ENCODE assay signal across 1 cellular context in the genomic region with DNA sequence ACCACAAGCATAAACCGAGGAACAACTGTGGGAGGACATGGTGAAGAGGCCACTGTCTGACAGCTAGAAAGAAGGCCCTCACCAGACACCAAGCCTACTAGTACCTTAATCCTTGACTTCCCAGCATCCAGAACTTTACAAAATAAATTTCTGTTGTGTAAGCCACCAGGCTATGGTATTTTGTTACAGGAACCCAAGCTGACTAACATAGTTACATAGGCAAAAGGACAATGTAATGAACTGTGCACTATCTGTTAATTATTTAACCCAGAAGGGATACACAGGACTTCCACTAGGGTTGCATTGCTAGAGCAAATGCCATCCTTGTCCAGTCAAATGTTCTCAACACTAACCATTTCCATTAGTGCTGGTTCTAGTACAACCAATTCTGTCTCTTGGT.
TF ChIP-seq lines count a peak whose summit lies in the region.

No MANE protein-coding gene starts in this region.

TF ChIP-seq in HepG2, 621 proteins besides CTCF, POLR2A, EP300 and RAD21 (continued from another document and continues in another):
- TF ChIP-seq, protein P1, sequence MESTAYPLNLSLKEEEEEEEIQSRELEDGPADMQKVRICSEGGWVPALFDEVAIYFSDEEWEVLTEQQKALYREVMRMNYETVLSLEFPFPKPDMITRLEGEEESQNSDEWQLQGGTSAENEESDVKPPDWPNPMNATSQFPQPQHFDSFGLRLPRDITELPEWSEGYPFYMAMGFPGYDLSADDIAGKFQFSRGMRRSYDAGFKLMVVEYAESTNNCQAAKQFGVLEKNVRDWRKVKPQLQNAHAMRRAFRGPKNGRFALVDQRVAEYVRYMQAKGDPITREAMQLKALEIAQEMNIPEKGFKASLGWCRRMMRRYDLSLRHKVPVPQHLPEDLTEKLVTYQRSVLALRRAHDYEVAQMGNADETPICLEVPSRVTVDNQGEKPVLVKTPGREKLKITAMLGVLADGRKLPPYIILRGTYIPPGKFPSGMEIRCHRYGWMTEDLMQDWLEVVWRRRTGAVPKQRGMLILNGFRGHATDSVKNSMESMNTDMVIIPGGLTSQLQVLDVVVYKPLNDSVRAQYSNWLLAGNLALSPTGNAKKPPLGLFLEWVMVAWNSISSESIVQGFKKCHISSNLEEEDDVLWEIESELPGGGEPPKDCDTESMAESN (CRISPR knock-in tag; conservative IDR thresholded peaks at IDR 0.05), result 0 out of 2 replicates have a peak, but pooled peaks have one; percentile 44
- no peak for TF ChIP-seq SATB2 (CRISPR knock-in tag; IDR thresholded peaks at IDR 0.05)
- TF ChIP-seq ZBTB38 (CRISPR knock-in tag; IDR thresholded peaks at IDR 0.05), result no peak; the same call in 1 of the 2 replicates
- peak; percentile 67 for TF ChIP-seq ZNF792 (CRISPR knock-in tag; IDR thresholded peaks at IDR 0.05)
- TF ChIP-seq POGZ (CRISPR knock-in tag; IDR thresholded peaks at IDR 0.05), result peak; percentile 85
- peak; percentile 77 for TF ChIP-seq TEAD3 (CRISPR knock-in tag; optimal IDR thresholded peaks at IDR 0.05; ENCODE audit: borderline replicate concordance)
- peak; percentile 61; the same call in 1 of the 2 replicates for TF ChIP-seq CEBPG (CRISPR knock-in tag; IDR thresholded peaks at IDR 0.05)
- TF ChIP-seq TBX3 (IDR thresholded peaks at IDR 0.05; ENCODE audit: borderline replicate concordance), result 0 out of 2 replicates have a peak, but pooled peaks have one; percentile 25
- no peak for TF ChIP-seq RBM22 (optimal IDR thresholded peaks at IDR 0.05; ENCODE audit: low read length)
- TF ChIP-seq FOXO1 (CRISPR knock-in tag; IDR thresholded peaks at IDR 0.05), result 0 out of 2 replicates have a peak, but pooled peaks have one; percentile 32
- TF ChIP-seq IRX3 (CRISPR knock-in tag; IDR thresholded peaks at IDR 0.05; ENCODE audit: borderline replicate concordance, low read depth), result no peak
- TF ChIP-seq, protein P2, sequence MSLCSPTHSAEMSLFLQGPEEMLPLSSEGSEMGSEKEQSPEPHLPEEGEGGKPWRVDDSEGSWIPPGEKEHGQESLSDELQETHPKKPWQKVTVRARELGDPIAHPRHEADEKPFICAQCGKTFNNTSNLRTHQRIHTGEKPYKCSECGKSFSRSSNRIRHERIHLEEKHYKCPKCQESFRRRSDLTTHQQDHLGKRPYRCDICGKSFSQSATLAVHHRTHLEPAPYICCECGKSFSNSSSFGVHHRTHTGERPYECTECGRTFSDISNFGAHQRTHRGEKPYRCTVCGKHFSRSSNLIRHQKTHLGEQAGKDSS (CRISPR knock-in tag; IDR thresholded peaks at IDR 0.05; ENCODE audit: borderline replicate concordance, low read depth), result 0 out of 2 replicates have a peak, but pooled peaks have one; percentile 26
- TF ChIP-seq, protein P3, sequence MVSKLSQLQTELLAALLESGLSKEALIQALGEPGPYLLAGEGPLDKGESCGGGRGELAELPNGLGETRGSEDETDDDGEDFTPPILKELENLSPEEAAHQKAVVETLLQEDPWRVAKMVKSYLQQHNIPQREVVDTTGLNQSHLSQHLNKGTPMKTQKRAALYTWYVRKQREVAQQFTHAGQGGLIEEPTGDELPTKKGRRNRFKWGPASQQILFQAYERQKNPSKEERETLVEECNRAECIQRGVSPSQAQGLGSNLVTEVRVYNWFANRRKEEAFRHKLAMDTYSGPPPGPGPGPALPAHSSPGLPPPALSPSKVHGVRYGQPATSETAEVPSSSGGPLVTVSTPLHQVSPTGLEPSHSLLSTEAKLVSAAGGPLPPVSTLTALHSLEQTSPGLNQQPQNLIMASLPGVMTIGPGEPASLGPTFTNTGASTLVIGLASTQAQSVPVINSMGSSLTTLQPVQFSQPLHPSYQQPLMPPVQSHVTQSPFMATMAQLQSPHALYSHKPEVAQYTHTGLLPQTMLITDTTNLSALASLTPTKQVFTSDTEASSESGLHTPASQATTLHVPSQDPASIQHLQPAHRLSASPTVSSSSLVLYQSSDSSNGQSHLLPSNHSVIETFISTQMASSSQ (IDR thresholded peaks at IDR 0.05; ENCODE audit: low read depth), result peak; percentile 87
- TF ChIP-seq, protein P3 (CRISPR knock-in tag; IDR thresholded peaks at IDR 0.05; ENCODE audit: borderline replicate concordance), result peak; percentile 88
- no peak for TF ChIP-seq PHF5A (CRISPR knock-in tag; IDR thresholded peaks at IDR 0.05; ENCODE audit: low read depth, unreplicated experiment)
- 0 out of 2 replicates have a peak, but pooled peaks have one; percentile 54 for TF ChIP-seq ZNF724P (CRISPR knock-in tag; IDR thresholded peaks at IDR 0.05; ENCODE audit: borderline replicate concordance)
- TF ChIP-seq RELA (CRISPR knock-in tag; IDR thresholded peaks at IDR 0.05), result no peak
- peak; percentile 75 for TF ChIP-seq RXRB (CRISPR knock-in tag; IDR thresholded peaks at IDR 0.05; ENCODE audit: borderline replicate concordance)
- no peak for TF ChIP-seq ZBTB8A (CRISPR knock-in tag; IDR thresholded peaks at IDR 0.05; ENCODE audit: borderline replicate concordance, low read depth)
- peak; percentile 50; the same call in 1 of the 2 replicates for TF ChIP-seq RARA (CRISPR knock-in tag; IDR thresholded peaks at IDR 0.05)
- no peak for TF ChIP-seq YY1 (IDR thresholded peaks at IDR 0.05; ENCODE audit: insufficient read depth, insufficient replicate concordance, low read depth, low read length)
- peak; percentile 63; the same call in 1 of the 2 replicates for TF ChIP-seq LCORL (IDR thresholded peaks at IDR 0.05)
- TF ChIP-seq LCORL (CRISPR knock-in tag; IDR thresholded peaks at IDR 0.05), result no peak
- TF ChIP-seq ZNF644 (CRISPR knock-in tag; IDR thresholded peaks at IDR 0.05; ENCODE audit: low read depth), result peak; percentile 97
- TF ChIP-seq, protein P4, sequence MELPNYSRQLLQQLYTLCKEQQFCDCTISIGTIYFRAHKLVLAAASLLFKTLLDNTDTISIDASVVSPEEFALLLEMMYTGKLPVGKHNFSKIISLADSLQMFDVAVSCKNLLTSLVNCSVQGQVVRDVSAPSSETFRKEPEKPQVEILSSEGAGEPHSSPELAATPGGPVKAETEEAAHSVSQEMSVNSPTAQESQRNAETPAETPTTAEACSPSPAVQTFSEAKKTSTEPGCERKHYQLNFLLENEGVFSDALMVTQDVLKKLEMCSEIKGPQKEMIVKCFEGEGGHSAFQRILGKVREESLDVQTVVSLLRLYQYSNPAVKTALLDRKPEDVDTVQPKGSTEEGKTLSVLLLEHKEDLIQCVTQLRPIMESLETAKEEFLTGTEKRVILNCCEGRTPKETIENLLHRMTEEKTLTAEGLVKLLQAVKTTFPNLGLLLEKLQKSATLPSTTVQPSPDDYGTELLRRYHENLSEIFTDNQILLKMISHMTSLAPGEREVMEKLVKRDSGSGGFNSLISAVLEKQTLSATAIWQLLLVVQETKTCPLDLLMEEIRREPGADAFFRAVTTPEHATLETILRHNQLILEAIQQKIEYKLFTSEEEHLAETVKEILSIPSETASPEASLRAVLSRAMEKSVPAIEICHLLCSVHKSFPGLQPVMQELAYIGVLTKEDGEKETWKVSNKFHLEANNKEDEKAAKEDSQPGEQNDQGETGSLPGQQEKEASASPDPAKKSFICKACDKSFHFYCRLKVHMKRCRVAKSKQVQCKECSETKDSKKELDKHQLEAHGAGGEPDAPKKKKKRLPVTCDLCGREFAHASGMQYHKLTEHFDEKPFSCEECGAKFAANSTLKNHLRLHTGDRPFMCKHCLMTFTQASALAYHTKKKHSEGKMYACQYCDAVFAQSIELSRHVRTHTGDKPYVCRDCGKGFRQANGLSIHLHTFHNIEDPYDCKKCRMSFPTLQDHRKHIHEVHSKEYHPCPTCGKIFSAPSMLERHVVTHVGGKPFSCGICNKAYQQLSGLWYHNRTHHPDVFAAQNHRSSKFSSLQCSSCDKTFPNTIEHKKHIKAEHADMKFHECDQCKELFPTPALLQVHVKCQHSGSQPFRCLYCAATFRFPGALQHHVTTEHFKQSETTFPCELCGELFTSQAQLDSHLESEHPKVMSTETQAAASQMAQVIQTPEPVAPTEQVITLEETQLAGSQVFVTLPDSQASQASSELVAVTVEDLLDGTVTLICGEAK (IDR thresholded peaks at IDR 0.05), result no peak
- TF ChIP-seq, protein P4 (CRISPR knock-in tag; IDR thresholded peaks at IDR 0.05), result no peak
- TF ChIP-seq RCOR2 (CRISPR knock-in tag; IDR thresholded peaks at IDR 0.05), result peak; percentile 38; the same call in 1 of the 2 replicates
- TF ChIP-seq, protein P5, sequence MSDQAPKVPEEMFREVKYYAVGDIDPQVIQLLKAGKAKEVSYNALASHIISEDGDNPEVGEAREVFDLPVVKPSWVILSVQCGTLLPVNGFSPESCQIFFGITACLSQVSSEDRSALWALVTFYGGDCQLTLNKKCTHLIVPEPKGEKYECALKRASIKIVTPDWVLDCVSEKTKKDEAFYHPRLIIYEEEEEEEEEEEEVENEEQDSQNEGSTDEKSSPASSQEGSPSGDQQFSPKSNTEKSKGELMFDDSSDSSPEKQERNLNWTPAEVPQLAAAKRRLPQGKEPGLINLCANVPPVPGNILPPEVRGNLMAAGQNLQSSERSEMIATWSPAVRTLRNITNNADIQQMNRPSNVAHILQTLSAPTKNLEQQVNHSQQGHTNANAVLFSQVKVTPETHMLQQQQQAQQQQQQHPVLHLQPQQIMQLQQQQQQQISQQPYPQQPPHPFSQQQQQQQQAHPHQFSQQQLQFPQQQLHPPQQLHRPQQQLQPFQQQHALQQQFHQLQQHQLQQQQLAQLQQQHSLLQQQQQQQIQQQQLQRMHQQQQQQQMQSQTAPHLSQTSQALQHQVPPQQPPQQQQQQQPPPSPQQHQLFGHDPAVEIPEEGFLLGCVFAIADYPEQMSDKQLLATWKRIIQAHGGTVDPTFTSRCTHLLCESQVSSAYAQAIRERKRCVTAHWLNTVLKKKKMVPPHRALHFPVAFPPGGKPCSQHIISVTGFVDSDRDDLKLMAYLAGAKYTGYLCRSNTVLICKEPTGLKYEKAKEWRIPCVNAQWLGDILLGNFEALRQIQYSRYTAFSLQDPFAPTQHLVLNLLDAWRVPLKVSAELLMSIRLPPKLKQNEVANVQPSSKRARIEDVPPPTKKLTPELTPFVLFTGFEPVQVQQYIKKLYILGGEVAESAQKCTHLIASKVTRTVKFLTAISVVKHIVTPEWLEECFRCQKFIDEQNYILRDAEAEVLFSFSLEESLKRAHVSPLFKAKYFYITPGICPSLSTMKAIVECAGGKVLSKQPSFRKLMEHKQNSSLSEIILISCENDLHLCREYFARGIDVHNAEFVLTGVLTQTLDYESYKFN (CRISPR knock-in tag; conservative IDR thresholded peaks at IDR 0.05), result peak; percentile 81
- TF ChIP-seq, protein P6, sequence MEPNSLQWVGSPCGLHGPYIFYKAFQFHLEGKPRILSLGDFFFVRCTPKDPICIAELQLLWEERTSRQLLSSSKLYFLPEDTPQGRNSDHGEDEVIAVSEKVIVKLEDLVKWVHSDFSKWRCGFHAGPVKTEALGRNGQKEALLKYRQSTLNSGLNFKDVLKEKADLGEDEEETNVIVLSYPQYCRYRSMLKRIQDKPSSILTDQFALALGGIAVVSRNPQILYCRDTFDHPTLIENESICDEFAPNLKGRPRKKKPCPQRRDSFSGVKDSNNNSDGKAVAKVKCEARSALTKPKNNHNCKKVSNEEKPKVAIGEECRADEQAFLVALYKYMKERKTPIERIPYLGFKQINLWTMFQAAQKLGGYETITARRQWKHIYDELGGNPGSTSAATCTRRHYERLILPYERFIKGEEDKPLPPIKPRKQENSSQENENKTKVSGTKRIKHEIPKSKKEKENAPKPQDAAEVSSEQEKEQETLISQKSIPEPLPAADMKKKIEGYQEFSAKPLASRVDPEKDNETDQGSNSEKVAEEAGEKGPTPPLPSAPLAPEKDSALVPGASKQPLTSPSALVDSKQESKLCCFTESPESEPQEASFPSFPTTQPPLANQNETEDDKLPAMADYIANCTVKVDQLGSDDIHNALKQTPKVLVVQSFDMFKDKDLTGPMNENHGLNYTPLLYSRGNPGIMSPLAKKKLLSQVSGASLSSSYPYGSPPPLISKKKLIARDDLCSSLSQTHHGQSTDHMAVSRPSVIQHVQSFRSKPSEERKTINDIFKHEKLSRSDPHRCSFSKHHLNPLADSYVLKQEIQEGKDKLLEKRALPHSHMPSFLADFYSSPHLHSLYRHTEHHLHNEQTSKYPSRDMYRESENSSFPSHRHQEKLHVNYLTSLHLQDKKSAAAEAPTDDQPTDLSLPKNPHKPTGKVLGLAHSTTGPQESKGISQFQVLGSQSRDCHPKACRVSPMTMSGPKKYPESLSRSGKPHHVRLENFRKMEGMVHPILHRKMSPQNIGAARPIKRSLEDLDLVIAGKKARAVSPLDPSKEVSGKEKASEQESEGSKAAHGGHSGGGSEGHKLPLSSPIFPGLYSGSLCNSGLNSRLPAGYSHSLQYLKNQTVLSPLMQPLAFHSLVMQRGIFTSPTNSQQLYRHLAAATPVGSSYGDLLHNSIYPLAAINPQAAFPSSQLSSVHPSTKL (CRISPR knock-in tag; IDR thresholded peaks at IDR 0.05), result peak; percentile 82
- TF ChIP-seq AGO1 (IDR thresholded peaks at IDR 0.05; ENCODE audit: low read depth, low read length, poor library complexity, severe bottlenecking), result no peak
- TF ChIP-seq SIX4 (CRISPR knock-in tag; IDR thresholded peaks at IDR 0.05), result peak; percentile 74; the same call in 1 of the 2 replicates
